Comparison of ENCODE assay signal across 24 cellular contexts in genomic region chr1:57302812-57303607, GRCh38.
"Had no signal": no experiment of that assay in that cellular context is flagged by ENCODE, and none has a peak within 500 bp of the region (broad histone marks: within the 10 kb centered on the region; RNA-seq: fewer than 3 reads in every experiment).

No MANE protein-coding gene starts in this region.

- DNase-seq: activated CD4-positive, alpha-beta T cell treated with anti-CD3 and anti-CD28 coated beads for 48 hours; activated CD4-positive, alpha-beta T cell treated with anti-CD3 and anti-CD28 coated beads, Interleukin-2, amount 50 U/mL, for 4 hours; activated CD4-positive, CD25-positive, alpha-beta regulatory T cell treated with anti-CD3 and anti-CD28 coated beads, Interleukin-2, amount 50 U/mL, for 72 hours; activated CD8-positive, alpha-beta memory T cell treated with anti-CD3 and anti-CD28 coated beads, Interleukin-2, amount 50 U/mL, for 48 hours; activated CD8-positive, alpha-beta T cell treated with anti-CD3 and anti-CD28 coated beads, Interleukin-2, amount 10 ng/mL, durations not matched to agents 7 days and 5 days; activated naive CD4-positive, alpha-beta T cell treated with anti-CD3 and anti-CD28 coated beads, Interleukin-2, amount 50 U/mL, for 16 hours; activated naive CD8-positive, alpha-beta T cell treated with anti-CD3 and anti-CD28 coated beads, Interleukin-2, amount 10 ng/mL, durations not matched to agents 7 days and 5 days; activated T-cell treated with anti-CD3 and anti-CD28 coated beads, Interleukin-2, amount 50 U/mL, for 1 hour; adrenal gland; anterior cingulate cortex; NCI-H1048; NCI-H146; NCI-H187 treated with DMSO at 0.1 percent for 48 hours; NCI-H2081 treated with DMSO at 0.1 percent for 48 hours; NCI-H2171; NCI-H774; NK-92 treated with Interleukin-12 subunit alpha and Interleukin-12 subunit beta, amount 100 ng/mL, for 24 hours; Peyer's patch; Right ventricle myocardium superior; SJCRH30; SK-N-SH; T-helper 1 cell had no signal

- H3K27me3 Mint-ChIP-seq: activated naive CD8-positive, alpha-beta T cell treated with anti-CD3 and anti-CD28 coated beads, Interleukin-2, amount 10 ng/mL, durations not matched to agents 7 days and 5 days had no signal

- H3K9me3 ChIP-seq: adrenal gland, Peyer's patch, SJCRH30, SK-N-SH had no signal

- ATAC-seq: activated CD8-positive, alpha-beta T cell treated with anti-CD3 and anti-CD28 coated beads, Interleukin-2, amount 10 ng/mL, durations not matched to agents 7 days and 5 days; WTC11 had no signal

- H3K36me3 ChIP-seq: adrenal gland, Peyer's patch, SJCRH30 had no signal

- H3K4me1 ChIP-seq: adrenal gland, Peyer's patch, SJCRH30 had no signal

- H3K27me3 ChIP-seq: adrenal gland, Peyer's patch, SJCRH30 had no signal

- H3K9ac ChIP-seq: SK-N-SH had no signal

- H3K36me3 Mint-ChIP-seq: WTC11 had no signal

- H3K4me3 Mint-ChIP-seq: activated CD8-positive, alpha-beta T cell treated with anti-CD3 and anti-CD28 coated beads, Interleukin-2, amount 10 ng/mL, durations not matched to agents 7 days and 5 days; activated naive CD8-positive, alpha-beta T cell treated with anti-CD3 and anti-CD28 coated beads, Interleukin-2, amount 10 ng/mL, durations not matched to agents 7 days and 5 days; WTC11 had no signal

- H3K27ac ChIP-seq: adrenal gland, Peyer's patch, RWPE1, SJCRH30 had no signal

- H3K4me3 ChIP-seq: adrenal gland, Peyer's patch, SJCRH30 had no signal

- H3K4me2 ChIP-seq: SK-N-SH had no signal

- H3K27ac Mint-ChIP-seq: activated CD8-positive, alpha-beta T cell treated with anti-CD3 and anti-CD28 coated beads, Interleukin-2, amount 10 ng/mL, durations not matched to agents 7 days and 5 days; activated naive CD8-positive, alpha-beta T cell treated with anti-CD3 and anti-CD28 coated beads, Interleukin-2, amount 10 ng/mL, durations not matched to agents 7 days and 5 days; WTC11 had no signal
